Comparison of ENCODE assay signal across 11 cellular contexts in genomic region chr3:16452265-16452664, GRCh38.
A peak's percentile ranks its signal among the peaks of the same experiment; 100 is the strongest.
DNase-seq lines count a peak whose midpoint lies in the region; TF ChIP-seq lines count a peak whose summit lies in the region.
"Had no signal": no experiment of that assay in that cellular context is flagged by ENCODE, and none has a peak within 500 bp of the region (broad histone marks: within the 10 kb centered on the region; RNA-seq: fewer than 3 reads in every experiment).

No MANE protein-coding gene starts in this region.

- POLR2A ChIA-PET in OCI-LY7 (lab: Charles Lee): interaction anchor here (0.6 to 7.1 kb wide), 17 partner anchors 9 to 799 kb away, joined by 3 to 58 read pairs (median 4); no protein-coding TSS in a partner anchor

- H3K36me3 ChIP-seq in OCI-LY7 (ENCODE audit: insufficient read depth, low read length) (peaks cover 77% of the 10 kb centered on the region), brain microvascular endothelial cell (replicated peaks) (peaks cover 4% of the 10 kb centered on the region), osteoblast (ENCODE audit: insufficient read depth, low read length) (peaks cover 5% of the 10 kb centered on the region)
- H3K36me3 ChIP-seq: pancreas had no signal

- H3K9me3 ChIP-seq in OCI-LY7 (ENCODE audit: low read length) (no peaks in the 10 kb centered on the region), osteoblast (ENCODE audit: low read depth, low read length) (no peaks in the 10 kb centered on the region)
- H3K9me3 ChIP-seq: heart left ventricle, pancreas had no signal

- CTCF ChIA-PET in OCI-LY7 (lab: Charles Lee; ENCODE audit: unreplicated experiment): interaction anchor here (0.8 to 1.7 kb wide), 2 partner anchors 9 to 30 kb away, joined by 3 to 9 read pairs; no protein-coding TSS in a partner anchor

- H2AFZ ChIP-seq in OCI-LY7 (ENCODE audit: low read length) (no peak overlapping the region), osteoblast (ENCODE audit: low read length) (no peak overlapping the region)

- H4K20me1 ChIP-seq in OCI-LY7 (ENCODE audit: insufficient read depth, low read length): no peaks in the 10 kb centered on the region
- H4K20me1 ChIP-seq in osteoblast (ENCODE audit: insufficient read depth, low read length): no peaks in the 10 kb centered on the region

- in situ Hi-C loops in brain microvascular endothelial cell (cut with HindIII; ENCODE audit: low pct_ligation_motif_present, low sequenced_read_pairs): no loop called here

- no peaks in the 10 kb centered on the region for H3K9me2 ChIP-seq in OCI-LY7 (ENCODE audit: insufficient read depth, low read length)

- TF ChIP-seq CTCF in OCI-LY7 (conservative IDR thresholded peaks at IDR 0.05; ENCODE audit: low read length) (no peak), brain microvascular endothelial cell (IDR thresholded peaks at IDR 0.05; ENCODE audit: low read depth, low read length, missing control alignments) (no peak), osteoblast (IDR thresholded peaks at IDR 0.05; ENCODE audit: extremely low read depth, low read depth, low read length) (no peak)

- peaks cover 85% of the 10 kb centered on the region for H3K4me1 ChIP-seq in OCI-LY7 (ENCODE audit: insufficient read depth, low read length, poor library complexity, severe bottlenecking)
- H3K4me1 ChIP-seq in osteoblast (ENCODE audit: insufficient read depth, low read length): peaks cover 62% of the 10 kb centered on the region
- H3K4me1 ChIP-seq: pancreas had no signal

- BruUV-seq in OCI-LY7 (replicated peaks; lab: Mats Ljungman, UMichigan): no TSS peak

- intact Hi-C loops in OCI-LY7 (cut with micrococcal nuclease; ENCODE audit: unreplicated experiment): no loop called here

- no peaks in the 10 kb centered on the region for H3K27me3 ChIP-seq in brain microvascular endothelial cell (replicated peaks)
- H3K27me3 ChIP-seq in osteoblast (ENCODE audit: insufficient read depth, low read length): no peaks in the 10 kb centered on the region
- H3K27me3 ChIP-seq: heart left ventricle, pancreas had no signal

- H3K4me2 ChIP-seq in OCI-LY7 (ENCODE audit: low read length): peak overlapping the region; percentile 85
- no peak overlapping the region for H3K4me2 ChIP-seq in osteoblast (ENCODE audit: insufficient read depth, low read length)

- H3K79me2 ChIP-seq in OCI-LY7 (ENCODE audit: insufficient read depth, low read depth, low read length) (peaks cover 99% of the 10 kb centered on the region), osteoblast (ENCODE audit: insufficient read depth, low read length) (peaks cover 43% of the 10 kb centered on the region)

- peak; percentile 60 for DNase-seq in H4 (ENCODE audit: low spot score)
- no peak for DNase-seq in OCI-LY7 (ENCODE audit: low spot score)
- peak; percentile 81 for DNase-seq in brain microvascular endothelial cell
- no peak for DNase-seq in osteoblast (ENCODE audit: insufficient read length, low spot score, missing footprints)
- no peak for DNase-seq in NCI-H774 (lab: John Stamatoyannopoulos, UW)
- DNase-seq in HuH-7.5 (ENCODE audit: low spot score): no peak
- DNase-seq in stimulated activated CD8-positive, alpha-beta memory T cell treated with anti-CD3 and anti-CD28 coated beads, Interleukin-4, amount 100 ng/mL, for 48 hours: no peak
- DNase-seq: C1 segment of cervical spinal cord, heart left ventricle, pancreas, SW 1271 had no signal

- H3K27ac ChIP-seq in OCI-LY7 (ENCODE audit: low read depth, low read length, poor library complexity, severe bottlenecking) (peak overlapping the region; percentile 93), brain microvascular endothelial cell (peak overlapping the region; percentile 49), osteoblast (ENCODE audit: low read depth, low read length) (peak overlapping the region; percentile 71)
- H3K27ac ChIP-seq: heart left ventricle, pancreas had no signal

- no peak overlapping the region for H3K4me3 ChIP-seq in OCI-LY7 (ENCODE audit: low read depth, low read length, poor library complexity, severe bottlenecking)
- no peak overlapping the region for H3K4me3 ChIP-seq in brain microvascular endothelial cell (ENCODE audit: low read depth, low read length)
- no peak overlapping the region for H3K4me3 ChIP-seq in osteoblast (ENCODE audit: insufficient read depth, low read length)
- H3K4me3 ChIP-seq: heart left ventricle, pancreas had no signal

Comparison
In these comparisons a context has a peak if more than half of its experiments do, and no peak if none do; other contexts are left out.
1. DNase-seq: peak in H4 (single experiment) and brain microvascular endothelial cell (single experiment); none in OCI-LY7 (single experiment), osteoblast (single experiment), NCI-H774 (single experiment), HuH-7.5 (single experiment) and stimulated activated CD8-positive, alpha-beta memory T cell treated with anti-CD3 and anti-CD28 coated beads, Interleukin-4, amount 100 ng/mL, for 48 hours (single experiment).
2. Peak in every context shown above with its lines, with median percentiles within 50 percentile points of each other: H3K27ac ChIP-seq.